1 cellular context compared by ENCODE assay signal in the genomic region with DNA sequence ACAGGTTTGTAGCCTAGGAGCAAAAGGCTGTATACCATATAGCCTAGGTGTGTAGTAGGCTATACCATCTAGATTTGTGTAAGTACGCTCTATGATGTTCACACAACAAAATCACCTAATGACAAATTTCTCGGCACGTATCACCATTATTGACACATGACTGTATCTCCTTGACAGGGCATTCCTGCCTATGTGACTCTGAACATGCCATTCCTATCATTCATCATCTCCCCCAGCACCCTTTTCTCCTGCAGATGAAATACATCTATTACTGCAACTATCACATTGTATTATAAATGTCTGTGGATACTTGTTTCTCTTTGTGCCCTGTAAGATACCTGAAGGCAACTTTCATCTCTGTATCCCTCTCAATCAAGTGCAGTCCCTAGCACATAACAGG.
TF ChIP-seq lines count a peak whose summit lies in the region.

No MANE protein-coding gene starts in this region.

TF ChIP-seq in K562, 482 proteins besides CTCF, POLR2A, EP300 and RAD21:
- TF ChIP-seq, protein P1, sequence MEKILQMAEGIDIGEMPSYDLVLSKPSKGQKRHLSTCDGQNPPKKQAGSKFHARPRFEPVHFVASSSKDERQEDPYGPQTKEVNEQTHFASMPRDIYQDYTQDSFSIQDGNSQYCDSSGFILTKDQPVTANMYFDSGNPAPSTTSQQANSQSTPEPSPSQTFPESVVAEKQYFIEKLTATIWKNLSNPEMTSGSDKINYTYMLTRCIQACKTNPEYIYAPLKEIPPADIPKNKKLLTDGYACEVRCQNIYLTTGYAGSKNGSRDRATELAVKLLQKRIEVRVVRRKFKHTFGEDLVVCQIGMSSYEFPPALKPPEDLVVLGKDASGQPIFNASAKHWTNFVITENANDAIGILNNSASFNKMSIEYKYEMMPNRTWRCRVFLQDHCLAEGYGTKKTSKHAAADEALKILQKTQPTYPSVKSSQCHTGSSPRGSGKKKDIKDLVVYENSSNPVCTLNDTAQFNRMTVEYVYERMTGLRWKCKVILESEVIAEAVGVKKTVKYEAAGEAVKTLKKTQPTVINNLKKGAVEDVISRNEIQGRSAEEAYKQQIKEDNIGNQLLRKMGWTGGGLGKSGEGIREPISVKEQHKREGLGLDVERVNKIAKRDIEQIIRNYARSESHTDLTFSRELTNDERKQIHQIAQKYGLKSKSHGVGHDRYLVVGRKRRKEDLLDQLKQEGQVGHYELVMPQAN (IDR thresholded peaks at IDR 0.05; ENCODE audit: borderline replicate concordance): no peak
- TF ChIP-seq, protein P2, sequence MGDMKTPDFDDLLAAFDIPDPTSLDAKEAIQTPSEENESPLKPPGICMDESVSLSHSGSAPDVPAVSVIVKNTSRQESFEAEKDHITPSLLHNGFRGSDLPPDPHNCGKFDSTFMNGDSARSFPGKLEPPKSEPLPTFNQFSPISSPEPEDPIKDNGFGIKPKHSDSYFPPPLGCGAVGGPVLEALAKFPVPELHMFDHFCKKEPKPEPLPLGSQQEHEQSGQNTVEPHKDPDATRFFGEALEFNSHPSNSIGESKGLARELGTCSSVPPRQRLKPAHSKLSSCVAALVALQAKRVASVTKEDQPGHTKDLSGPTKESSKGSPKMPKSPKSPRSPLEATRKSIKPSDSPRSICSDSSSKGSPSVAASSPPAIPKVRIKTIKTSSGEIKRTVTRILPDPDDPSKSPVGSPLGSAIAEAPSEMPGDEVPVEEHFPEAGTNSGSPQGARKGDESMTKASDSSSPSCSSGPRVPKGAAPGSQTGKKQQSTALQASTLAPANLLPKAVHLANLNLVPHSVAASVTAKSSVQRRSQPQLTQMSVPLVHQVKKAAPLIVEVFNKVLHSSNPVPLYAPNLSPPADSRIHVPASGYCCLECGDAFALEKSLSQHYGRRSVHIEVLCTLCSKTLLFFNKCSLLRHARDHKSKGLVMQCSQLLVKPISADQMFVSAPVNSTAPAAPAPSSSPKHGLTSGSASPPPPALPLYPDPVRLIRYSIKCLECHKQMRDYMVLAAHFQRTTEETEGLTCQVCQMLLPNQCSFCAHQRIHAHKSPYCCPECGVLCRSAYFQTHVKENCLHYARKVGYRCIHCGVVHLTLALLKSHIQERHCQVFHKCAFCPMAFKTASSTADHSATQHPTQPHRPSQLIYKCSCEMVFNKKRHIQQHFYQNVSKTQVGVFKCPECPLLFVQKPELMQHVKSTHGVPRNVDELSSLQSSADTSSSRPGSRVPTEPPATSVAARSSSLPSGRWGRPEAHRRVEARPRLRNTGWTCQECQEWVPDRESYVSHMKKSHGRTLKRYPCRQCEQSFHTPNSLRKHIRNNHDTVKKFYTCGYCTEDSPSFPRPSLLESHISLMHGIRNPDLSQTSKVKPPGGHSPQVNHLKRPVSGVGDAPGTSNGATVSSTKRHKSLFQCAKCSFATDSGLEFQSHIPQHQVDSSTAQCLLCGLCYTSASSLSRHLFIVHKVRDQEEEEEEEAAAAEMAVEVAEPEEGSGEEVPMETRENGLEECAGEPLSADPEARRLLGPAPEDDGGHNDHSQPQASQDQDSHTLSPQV (IDR thresholded peaks at IDR 0.05): peak; percentile 36; the same call in 1 of the 2 replicates
- no peak for TF ChIP-seq ARNT (IDR thresholded peaks at IDR 0.05)
